21 cellular contexts compared by ENCODE assay signal in genomic region chr6:34684919-34685318, GRCh38.
"Had no signal": no experiment of that assay in that cellular context is flagged by ENCODE, and none has a peak within 500 bp of the region (broad histone marks: within the 10 kb centered on the region; RNA-seq: fewer than 3 reads in every experiment).

No MANE protein-coding gene starts in this region.

- H3K27ac Mint-ChIP-seq: activated B cell treated with CpG ODN at 0.5 μM for 24 hours; activated CD4-positive, alpha-beta memory T cell treated with anti-CD3 and anti-CD28 coated beads for 36 hours; activated naive CD8-positive, alpha-beta T cell treated with anti-CD3 and anti-CD28 coated beads, Interleukin-2, amount 10 ng/mL, durations not matched to agents 7 days and 5 days; activated T-helper 1 cell treated with anti-CD3 and anti-CD28 coated beads, Interleukin-12 subunit alpha, Interleukin-12 subunit beta, Interleukin-2, Interleukin-4 antibody, amounts not matched to agents 30 ng/mL and 10 ng/mL and 1 ng/mL, durations not matched to agents 14 hours and 24 hours and 36 hours; stimulated activated memory B cell treated with anti-CD40 and anti-IgM and Interleukin-4, amounts not matched to agents 10 μg/mL and 1 μg/mL and 100 μg/mL, for 72 hours had no signal

- H3K27me3 Mint-ChIP-seq: activated B cell treated with CpG ODN at 0.5 μM for 24 hours; activated CD4-positive, alpha-beta memory T cell treated with anti-CD3 and anti-CD28 coated beads for 36 hours; activated naive CD8-positive, alpha-beta T cell treated with anti-CD3 and anti-CD28 coated beads, Interleukin-2, amount 10 ng/mL, durations not matched to agents 7 days and 5 days; central memory CD8-positive, alpha-beta T cell; stimulated activated memory B cell treated with anti-CD40 and anti-IgM and Interleukin-4, amounts not matched to agents 10 μg/mL and 1 μg/mL and 100 μg/mL, for 72 hours had no signal

- H3K9me3 Mint-ChIP-seq: activated B cell treated with CpG ODN at 0.5 μM for 24 hours; activated CD4-positive, alpha-beta memory T cell treated with anti-CD3 and anti-CD28 coated beads for 36 hours; activated T-helper 1 cell treated with anti-CD3 and anti-CD28 coated beads, Interleukin-12 subunit alpha, Interleukin-12 subunit beta, Interleukin-2, Interleukin-4 antibody, amounts not matched to agents 30 ng/mL and 10 ng/mL and 1 ng/mL, durations not matched to agents 14 hours and 24 hours and 36 hours; central memory CD8-positive, alpha-beta T cell; stimulated activated memory B cell treated with anti-CD40 and anti-IgM and Interleukin-4, amounts not matched to agents 10 μg/mL and 1 μg/mL and 100 μg/mL, for 72 hours had no signal

- H3K27ac ChIP-seq: coronary artery, gastrocnemius medialis, psoas muscle, testis, upper lobe of right lung had no signal

- H3K27me3 ChIP-seq: gastrocnemius medialis, testis, upper lobe of right lung had no signal

- DNase-seq: activated B cell treated with CpG ODN at 0.5 μM for 24 hours; activated CD4-positive, alpha-beta memory T cell treated with anti-CD3 and anti-CD28 coated beads for 36 hours; activated CD4-positive, alpha-beta T cell treated with anti-CD3 and anti-CD28 coated beads for 4 hours; activated naive CD8-positive, alpha-beta T cell treated with anti-CD3 and anti-CD28 coated beads, Interleukin-2, amount 10 ng/mL, durations not matched to agents 7 days and 5 days; activated T-cell treated with anti-CD3 and anti-CD28 coated beads for 4 hours; amygdala; gastrocnemius medialis; head of caudate nucleus; kidney; midbrain; psoas muscle; right cardiac atrium; small intestine; stimulated activated CD4-positive, alpha-beta T cell treated with anti-CD3 and anti-CD28 coated beads, Interleukin-4, amount 100 ng/mL, for 24 hours; testis; upper lobe of right lung had no signal

- H3K4me3 Mint-ChIP-seq: activated B cell treated with CpG ODN at 0.5 μM for 24 hours; activated CD4-positive, alpha-beta memory T cell treated with anti-CD3 and anti-CD28 coated beads for 36 hours; activated naive CD8-positive, alpha-beta T cell treated with anti-CD3 and anti-CD28 coated beads, Interleukin-2, amount 10 ng/mL, durations not matched to agents 7 days and 5 days; activated T-helper 1 cell treated with anti-CD3 and anti-CD28 coated beads, Interleukin-12 subunit alpha, Interleukin-12 subunit beta, Interleukin-2, Interleukin-4 antibody, amounts not matched to agents 30 ng/mL and 10 ng/mL and 1 ng/mL, durations not matched to agents 14 hours and 24 hours and 36 hours; central memory CD8-positive, alpha-beta T cell; stimulated activated memory B cell treated with anti-CD40 and anti-IgM and Interleukin-4, amounts not matched to agents 10 μg/mL and 1 μg/mL and 100 μg/mL, for 72 hours had no signal

- H3K36me3 ChIP-seq: gastrocnemius medialis, upper lobe of right lung had no signal

- ATAC-seq: gastrocnemius medialis; left lobe of liver; psoas muscle; right cardiac atrium; stimulated activated memory B cell treated with anti-CD40 and anti-IgM and Interleukin-4, amounts not matched to agents 10 μg/mL and 1 μg/mL and 100 μg/mL, for 72 hours; upper lobe of right lung had no signal

- H3K9me3 ChIP-seq: gastrocnemius medialis, psoas muscle, testis, upper lobe of right lung had no signal

- H3K4me3 ChIP-seq: coronary artery, gastrocnemius medialis, psoas muscle, testis, upper lobe of right lung had no signal
